Comparison of ENCODE assay signal across 16 cellular contexts in the genomic region with DNA sequence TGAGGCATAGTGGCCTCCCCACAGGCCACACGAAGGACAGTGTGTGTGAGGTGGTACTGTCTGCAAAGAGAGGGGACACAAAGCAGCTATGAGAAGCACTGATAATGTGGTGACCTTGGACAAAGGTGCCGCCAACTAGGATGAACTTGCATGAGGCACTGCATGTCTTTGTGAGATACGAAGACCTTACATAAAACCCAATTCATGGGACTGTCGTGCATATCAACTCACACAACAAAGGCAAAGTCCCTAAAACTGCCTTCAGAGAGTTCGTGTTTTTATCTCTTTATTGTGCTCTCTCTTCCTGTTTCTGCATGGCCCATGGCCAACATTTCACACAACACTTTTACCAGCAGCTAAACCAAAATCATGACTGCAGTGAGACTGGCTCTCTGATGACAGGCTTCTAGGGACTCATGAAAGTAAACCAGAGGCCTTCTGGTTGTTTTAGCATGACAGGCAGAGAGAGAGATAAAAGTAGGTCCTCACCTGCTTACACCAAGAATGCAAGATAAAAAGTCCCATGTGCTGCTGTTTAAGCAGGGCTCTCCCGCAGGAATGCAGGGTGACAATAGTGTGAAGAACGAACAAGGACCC.
A peak's percentile ranks its signal among the peaks of the same experiment; 100 is the strongest.
DNase-seq lines count a peak whose midpoint lies in the region; ATAC-seq and TF ChIP-seq lines count a peak whose summit lies in the region.
"Had no signal": no experiment of that assay in that cellular context is flagged by ENCODE, and none has a peak within 500 bp of the region (broad histone marks: within the 10 kb centered on the region; RNA-seq: fewer than 3 reads in every experiment).

No MANE protein-coding gene starts in this region.

- no peak overlapping the region for H3K4me2 ChIP-seq in GM23338

- no peaks in the 10 kb centered on the region for H3K27me3 Mint-ChIP-seq in CD8-positive, alpha-beta memory T cell
- peaks cover 2% of the 10 kb centered on the region for H3K27me3 Mint-ChIP-seq in GM23338 (ENCODE audit: insufficient read depth, low read depth, poor library complexity)
- H3K27me3 Mint-ChIP-seq in activated T-helper 17 cell treated with anti-CD3 and anti-CD28 coated beads, Interleukin-2, amount 50 U/mL, for 72 hours = no peaks in the 10 kb centered on the region
- H3K27me3 Mint-ChIP-seq: activated CD4-positive, alpha-beta memory T cell treated with anti-CD3 and anti-CD28 coated beads for 36 hours had no signal

- ATAC-seq in GM23338 (no peak), GM21515 (IDR thresholded peaks at IDR 0.05; ENCODE audit: unreplicated experiment) (no peak), HG03378 (IDR thresholded peaks at IDR 0.05; ENCODE audit: unreplicated experiment) (no peak)
- no peak for ATAC-seq in activated T-helper 17 cell treated with anti-CD3 and anti-CD28 coated beads, Interleukin-2, amount 50 U/mL, for 72 hours (replicated peaks)

- no peaks in the 10 kb centered on the region for H3K9me3 Mint-ChIP-seq in CD8-positive, alpha-beta memory T cell
- no peaks in the 10 kb centered on the region for H3K9me3 Mint-ChIP-seq in GM23338
- H3K9me3 Mint-ChIP-seq in activated T-helper 17 cell treated with anti-CD3 and anti-CD28 coated beads, Interleukin-2, amount 50 U/mL, for 72 hours = no peaks in the 10 kb centered on the region
- H3K9me3 Mint-ChIP-seq: activated CD4-positive, alpha-beta memory T cell treated with anti-CD3 and anti-CD28 coated beads for 36 hours had no signal

- peak overlapping the region in 3 of 7 donors; percentile 9 to 49 (median 33) for H3K4me3 Mint-ChIP-seq in CD8-positive, alpha-beta memory T cell
- H3K4me3 Mint-ChIP-seq in GM23338 = no peak overlapping the region
- no peak overlapping the region for H3K4me3 Mint-ChIP-seq in activated T-helper 17 cell treated with anti-CD3 and anti-CD28 coated beads, Interleukin-2, amount 50 U/mL, for 72 hours
- H3K4me3 Mint-ChIP-seq: activated CD4-positive, alpha-beta memory T cell treated with anti-CD3 and anti-CD28 coated beads for 36 hours; HFFc6 had no signal

- H4K20me1 ChIP-seq in GM23338 (replicated peaks; ENCODE audit: insufficient read depth) = no peaks in the 10 kb centered on the region

- H2AFZ ChIP-seq in GM23338 = no peak overlapping the region

- peaks cover 12 to 26% (median 15%) of the 10 kb centered on the region in 3 donors for H3K36me3 Mint-ChIP-seq in CD8-positive, alpha-beta memory T cell
- no peaks in the 10 kb centered on the region for H3K36me3 Mint-ChIP-seq in GM23338 (ENCODE audit: low read depth)
- peaks cover 53% of the 10 kb centered on the region for H3K36me3 Mint-ChIP-seq in activated T-helper 17 cell treated with anti-CD3 and anti-CD28 coated beads, Interleukin-2, amount 50 U/mL, for 72 hours (ENCODE audit: low read depth)

- peaks cover 35 to 43% (median 42%) of the 10 kb centered on the region in 3 donors for H3K4me1 Mint-ChIP-seq in CD8-positive, alpha-beta memory T cell
- peaks cover 23% of the 10 kb centered on the region for H3K4me1 Mint-ChIP-seq in GM23338
- peaks cover 19% of the 10 kb centered on the region for H3K4me1 Mint-ChIP-seq in activated T-helper 17 cell treated with anti-CD3 and anti-CD28 coated beads, Interleukin-2, amount 50 U/mL, for 72 hours

- no peak overlapping the region for H3K4me3 ChIP-seq in CD8-positive, alpha-beta memory T cell (ENCODE audit: low read length)
- no peak overlapping the region for H3K4me3 ChIP-seq in GM23338

- H3K4me1 ChIP-seq in CD8-positive, alpha-beta memory T cell (ENCODE audit: insufficient read depth, low read length) = peaks cover 23% of the 10 kb centered on the region
- peaks cover 9% of the 10 kb centered on the region for H3K4me1 ChIP-seq in GM23338 (ENCODE audit: insufficient read depth)

- H3K27ac ChIP-seq in CD8-positive, alpha-beta memory T cell (ENCODE audit: low read depth, low read length) = no peak overlapping the region
- H3K27ac ChIP-seq in GM23338 (ENCODE audit: low read depth) = no peak overlapping the region
- H3K27ac ChIP-seq: C4-2B had no signal

- no peaks in the 10 kb centered on the region for H3K27me3 ChIP-seq in CD8-positive, alpha-beta memory T cell (ENCODE audit: insufficient read depth, low read length, poor library complexity, severe bottlenecking)
- no peaks in the 10 kb centered on the region for H3K27me3 ChIP-seq in GM23338 (ENCODE audit: insufficient read depth)

- peak in 2 of 5 donors; percentile 2 to 27 for DNase-seq in CD8-positive, alpha-beta memory T cell
- DNase-seq in GM23338 (ENCODE audit: low spot score) (no peak), medulla oblongata (ENCODE audit: extremely low spot score) (peak; percentile 54), GM19240 (ENCODE audit: insufficient read length, low spot score) (no peak), HuH-7 (ENCODE audit: low spot score) (no peak)
- DNase-seq: activated CD4-positive, alpha-beta memory T cell treated with anti-CD3 and anti-CD28 coated beads for 36 hours; dermis blood vessel endothelial cell; HFFc6; kidney glomerular epithelial cell; NCI-H2029 treated with DMSO at 0.1 percent for 48 hours; NCI-H748 treated with DMSO at 0.1 percent for 48 hours; posterior cingulate gyrus had no signal

- POLR2A ChIA-PET in CD8-positive, alpha-beta memory T cell (lab: Charles Lee) = no interaction called here

- peak overlapping the region in 6 of 8 donors; percentile 13 to 83 (median 32) for H3K27ac Mint-ChIP-seq in CD8-positive, alpha-beta memory T cell
- H3K27ac Mint-ChIP-seq in GM23338 = peak overlapping the region; percentile 66; the same call in 1 of the 2 replicates
- peak overlapping the region; percentile 37 for H3K27ac Mint-ChIP-seq in activated T-helper 17 cell treated with anti-CD3 and anti-CD28 coated beads, Interleukin-2, amount 50 U/mL, for 72 hours
- H3K27ac Mint-ChIP-seq: activated CD4-positive, alpha-beta memory T cell treated with anti-CD3 and anti-CD28 coated beads for 36 hours; HFFc6 had no signal

- peaks cover 12% of the 10 kb centered on the region; the same call in 1 of the 2 replicates for H3K9me2 ChIP-seq in GM23338 (ENCODE audit: insufficient read depth)

- no peaks in the 10 kb centered on the region for H3K79me2 ChIP-seq in GM23338 (replicated peaks; ENCODE audit: insufficient read depth)

- CTCF ChIA-PET in CD8-positive, alpha-beta memory T cell (lab: Charles Lee) = no interaction called here

- no peak for TF ChIP-seq CTCF in GM23338 (conservative IDR thresholded peaks at IDR 0.05; ENCODE audit: low read depth in 2 of 2)

- no peaks in the 10 kb centered on the region for H3K36me3 ChIP-seq in CD8-positive, alpha-beta memory T cell (ENCODE audit: insufficient read depth, low read length)
- H3K36me3 ChIP-seq in GM23338 (ENCODE audit: insufficient read depth) = no peaks in the 10 kb centered on the region

- no peaks in the 10 kb centered on the region for H3F3A ChIP-seq in GM23338 (replicated peaks; ENCODE audit: low read depth)

- H3K9me3 ChIP-seq in CD8-positive, alpha-beta memory T cell (ENCODE audit: low read length) = no peaks in the 10 kb centered on the region

TF ChIP-seq in GM23338, 12 proteins besides CTCF, POLR2A, EP300 and RAD21 (continues in another document):
- TF ChIP-seq EZH2 (IDR thresholded peaks at IDR 0.05; ENCODE audit: low read depth, unreplicated experiment) = no peak
- no peak for TF ChIP-seq CREB1 (CRISPR knock-in tag; IDR thresholded peaks at IDR 0.05; ENCODE audit: low read depth)
